In the genomic region with DNA sequence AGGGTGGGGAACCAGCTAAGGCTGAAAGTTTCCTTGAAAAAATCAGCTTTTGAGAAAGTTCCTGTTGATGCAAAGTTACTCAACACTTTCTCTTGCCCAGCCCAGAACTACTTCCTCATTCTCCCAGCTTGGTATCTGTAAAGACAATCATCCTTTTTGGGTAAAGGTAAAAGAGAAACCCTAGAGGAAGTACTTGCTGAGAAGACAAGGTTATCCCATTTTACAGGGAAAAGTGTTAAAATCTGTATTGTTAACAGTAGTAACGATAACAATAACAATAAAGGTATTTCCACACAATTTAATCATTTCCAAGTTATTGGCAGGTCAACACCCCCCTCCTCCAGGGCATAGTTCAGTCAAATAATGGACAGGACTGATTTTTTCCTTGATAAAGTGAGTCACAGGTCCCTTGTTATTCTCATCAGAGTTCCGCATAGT, we compare ENCODE assay signal across 15 cellular contexts. TPM values are rescaled to one million over a fixed set of nuclear protein-coding genes. Genes with fewer than 3 reads are reported as not detected.
A peak's percentile ranks its signal among the peaks of the same experiment; 100 is the strongest.
DNase-seq lines count a peak whose midpoint lies in the region; ATAC-seq and TF ChIP-seq lines count a peak whose summit lies in the region.
"Had no signal": no experiment of that assay in that cellular context is flagged by ENCODE, and none has a peak within 500 bp of the region (broad histone marks: within the 10 kb centered on the region; RNA-seq: fewer than 3 reads in every experiment).

No MANE protein-coding gene starts in this region.

- no peak for ATAC-seq in HCT116
- ATAC-seq in central memory CD8-positive, alpha-beta T cell (replicated peaks; ENCODE audit: extremely low read depth, poor library complexity, severe bottlenecking) = peak; percentile 31
- ATAC-seq in HG03378 (IDR thresholded peaks at IDR 0.05; ENCODE audit: unreplicated experiment) = no peak

- H3K4me2 ChIP-seq in HCT116 (ENCODE audit: low read length) (peak overlapping the region; percentile 44), OCI-LY1 (ENCODE audit: low read length) (peak overlapping the region; percentile 60)

- H3K4me3 ChIP-seq in HCT116 (replicated peaks in 1 of 2; ENCODE audit: low read depth in 1 of 2, low read length in 2 of 2) (no peak overlapping the region), OCI-LY1 (ENCODE audit: low read depth, low read length, poor library complexity, severe bottlenecking) (peak overlapping the region; percentile 53)
- H3K4me3 ChIP-seq: cardiac muscle cell had no signal

- no peaks in the 10 kb centered on the region for H3K9me3 ChIP-seq in HCT116 (ENCODE audit: control insufficient read depth in 1 of 2, insufficient read depth in 1 of 2, low read depth in 1 of 2, low read length in 2 of 2)
- no peaks in the 10 kb centered on the region for H3K9me3 ChIP-seq in OCI-LY1 (ENCODE audit: low read length)

- no peak for TF ChIP-seq CTCF in HCT116 (IDR thresholded peaks at IDR 0.05 in 2 of 3, conservative IDR thresholded peaks at IDR 0.05 in 1 of 3; ENCODE audit: borderline replicate concordance in 1 of 3, insufficient read depth in 1 of 3, low read depth in 2 of 3, low read length in 2 of 3)
- TF ChIP-seq CTCF in OCI-LY1 (IDR thresholded peaks at IDR 0.05; ENCODE audit: low read length) = no peak

- H2AFZ ChIP-seq in HCT116 (ENCODE audit: low read depth, low read length, poor library complexity, severe bottlenecking) (no peak overlapping the region), OCI-LY1 (ENCODE audit: low read length) (no peak overlapping the region)

- peaks cover 17% of the 10 kb centered on the region for H3K4me1 Mint-ChIP-seq in central memory CD8-positive, alpha-beta T cell

- H3K27ac ChIP-seq in HCT116 (ENCODE audit: low read depth, low read length) (no peak overlapping the region), OCI-LY1 (ENCODE audit: low read depth, low read length, poor library complexity, severe bottlenecking) (peak overlapping the region; percentile 70)
- H3K27ac ChIP-seq: cardiac muscle cell had no signal

- no TSS peak for BruUV-seq in HCT116 (replicated peaks; lab: Mats Ljungman, UMichigan)

- RAD21 ChIA-PET in HCT116 (lab: Charles Lee; ENCODE audit: low non-redundant PET in 1 of 2, low total read pairs in 2 of 2, uncharacterized antibody in 2 of 2, unreplicated experiment in 2 of 2) = no interaction called here

- POLR2A ChIA-PET in HCT116 (lab: Charles Lee) = no interaction called here

- H3K9ac ChIP-seq in HCT116 (ENCODE audit: low read length) = no peak overlapping the region
- H3K9ac ChIP-seq in OCI-LY1 (ENCODE audit: low read length) = peak overlapping the region; percentile 23; the same call in 1 of the 2 replicates

- intact Hi-C loops in HCT116 (cut with micrococcal nuclease) = no loop called here

- CTCF ChIA-PET in HCT116 (lab: Charles Lee) = no interaction called here

- no peaks in the 10 kb centered on the region for H3F3A ChIP-seq in OCI-LY1 (ENCODE audit: insufficient read depth, low read length)

- H3K9me3 Mint-ChIP-seq in central memory CD8-positive, alpha-beta T cell = no peaks in the 10 kb centered on the region
- H3K9me3 Mint-ChIP-seq: activated CD4-positive, alpha-beta T cell treated with anti-CD3 and anti-CD28 coated beads, Interleukin-2, amount 10 ng/mL, durations not matched to agents 7 days and 5 days; activated T-cell treated with anti-CD3 and anti-CD28 coated beads, Interleukin-2, amount 50 U/mL, for 24 hours; nephron; T-helper 1 cell treated with Interleukin-12 subunit alpha and Interleukin-12 subunit beta and Interleukin-4 antibody, amounts not matched to agents 30 μg/mL and 1 μg/mL, for 36 hours had no signal

- DNase-seq in AML-193 (lab: John Stamatoyannopoulos, UW) (peak; percentile 85 to 93), HCT116 (ENCODE audit: low read depth, low spot score) (no peak), ecto neural progenitor cell (ENCODE audit: low spot score) (no peak), NCI-H2196 (lab: John Stamatoyannopoulos, UW; ENCODE audit: unreplicated experiment) (no peak)
- no peak for DNase-seq in central memory CD8-positive, alpha-beta T cell (ENCODE audit: low spot score in 2 of 2)
- DNase-seq in central memory CD4-positive, alpha-beta T cell = no peak
- DNase-seq: activated CD4-positive, alpha-beta T cell treated with anti-CD3 and anti-CD28 coated beads, Interleukin-2, amount 10 ng/mL, durations not matched to agents 7 days and 5 days; activated T-cell treated with anti-CD3 and anti-CD28 coated beads, Interleukin-2, amount 50 U/mL, for 24 hours; foreskin fibroblast; NCI-H1105 treated with DMSO at 0.1 percent for 48 hours had no signal

- no peaks in the 10 kb centered on the region for H3K79me2 ChIP-seq in HCT116 (ENCODE audit: insufficient read depth, low read length)
- H3K79me2 ChIP-seq in OCI-LY1 (ENCODE audit: insufficient read depth, low read length) = peaks cover 70% of the 10 kb centered on the region

- H3K4me1 ChIP-seq in HCT116 (ENCODE audit: control insufficient read depth in 1 of 2, insufficient read depth in 2 of 2, low read length in 2 of 2) (peaks cover 14 to 37% of the 10 kb centered on the region in 2 experiments; a peak in 3 of 4 replicates), OCI-LY1 (ENCODE audit: insufficient read depth, low read length, severe bottlenecking) (peaks cover 50% of the 10 kb centered on the region)

- H4K20me1 ChIP-seq in HCT116 (ENCODE audit: insufficient read depth) (no peaks in the 10 kb centered on the region), OCI-LY1 (ENCODE audit: insufficient read depth, low read length) (0 out of 2 replicates have a peak, but pooled peaks cover 3% of the 10 kb centered on the region)

- H3K27me3 Mint-ChIP-seq in central memory CD8-positive, alpha-beta T cell = peaks cover 53% of the 10 kb centered on the region

- H3K4me3 Mint-ChIP-seq in central memory CD8-positive, alpha-beta T cell = no peak overlapping the region
- H3K4me3 Mint-ChIP-seq: activated T-cell treated with anti-CD3 and anti-CD28 coated beads, Interleukin-2, amount 50 U/mL, for 24 hours had no signal

- H3K27ac Mint-ChIP-seq in central memory CD8-positive, alpha-beta T cell (ENCODE audit: low read depth) = no peak overlapping the region
- H3K27ac Mint-ChIP-seq: activated T-cell treated with anti-CD3 and anti-CD28 coated beads, Interleukin-2, amount 50 U/mL, for 24 hours; nephron; T-helper 1 cell treated with Interleukin-12 subunit alpha and Interleukin-12 subunit beta and Interleukin-4 antibody, amounts not matched to agents 30 μg/mL and 1 μg/mL, for 36 hours had no signal

- TF ChIP-seq RAD21 in HCT116 (IDR thresholded peaks at IDR 0.05; ENCODE audit: low read depth) = no peak

- H3K36me3 ChIP-seq in HCT116 (ENCODE audit: control insufficient read depth in 1 of 2, insufficient read depth in 2 of 2, low read length in 2 of 2) = no peaks in the 10 kb centered on the region
- peaks cover 71% of the 10 kb centered on the region for H3K36me3 ChIP-seq in OCI-LY1 (ENCODE audit: insufficient read depth, low read length)
- H3K36me3 ChIP-seq: cardiac muscle cell had no signal

- H3K27me3 ChIP-seq in HCT116 (ENCODE audit: insufficient read depth, low read length) (peaks cover 28% of the 10 kb centered on the region), OCI-LY1 (ENCODE audit: insufficient read depth, low read length) (no peaks in the 10 kb centered on the region)

- no peak for TF ChIP-seq POLR2A in HCT116 (IDR thresholded peaks at IDR 0.05; ENCODE audit: borderline replicate concordance, extremely low read depth, insufficient read depth, insufficient read length)

- H3K9me2 ChIP-seq in HCT116 (ENCODE audit: insufficient read depth) (no peaks in the 10 kb centered on the region), OCI-LY1 (ENCODE audit: low read depth, low read length) (no peaks in the 10 kb centered on the region)

- H3K36me3 Mint-ChIP-seq in central memory CD8-positive, alpha-beta T cell (ENCODE audit: insufficient read depth) = no peaks in the 10 kb centered on the region

TF ChIP-seq in HCT116, 20 proteins besides CTCF, POLR2A, EP300 and RAD21 (continues in another document):
- TF ChIP-seq ELF1 (IDR thresholded peaks at IDR 0.05; ENCODE audit: borderline replicate concordance, low read depth) (no peak), TCF7L2 (IDR thresholded peaks at IDR 0.05; ENCODE audit: borderline replicate concordance, extremely low read depth, insufficient read depth, insufficient read length) (no peak), CEBPB (IDR thresholded peaks at IDR 0.05; ENCODE audit: low read depth) (peak; percentile 59), POLR2AphosphoS5 (IDR thresholded peaks at IDR 0.05; ENCODE audit: low read depth, low read length) (no peak), ZFX (IDR thresholded peaks at IDR 0.05) (no peak), ZNF274 (IDR thresholded peaks at IDR 0.05; ENCODE audit: low read depth, low read length) (no peak), SRF (IDR thresholded peaks at IDR 0.05; ENCODE audit: low read depth) (no peak), EGR1 (IDR thresholded peaks at IDR 0.05; ENCODE audit: low read depth) (no peak)
- TF ChIP-seq, protein P1, sequence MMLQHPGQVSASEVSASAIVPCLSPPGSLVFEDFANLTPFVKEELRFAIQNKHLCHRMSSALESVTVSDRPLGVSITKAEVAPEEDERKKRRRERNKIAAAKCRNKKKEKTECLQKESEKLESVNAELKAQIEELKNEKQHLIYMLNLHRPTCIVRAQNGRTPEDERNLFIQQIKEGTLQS (IDR thresholded peaks at IDR 0.05) = no peak
- TF ChIP-seq, protein P2, sequence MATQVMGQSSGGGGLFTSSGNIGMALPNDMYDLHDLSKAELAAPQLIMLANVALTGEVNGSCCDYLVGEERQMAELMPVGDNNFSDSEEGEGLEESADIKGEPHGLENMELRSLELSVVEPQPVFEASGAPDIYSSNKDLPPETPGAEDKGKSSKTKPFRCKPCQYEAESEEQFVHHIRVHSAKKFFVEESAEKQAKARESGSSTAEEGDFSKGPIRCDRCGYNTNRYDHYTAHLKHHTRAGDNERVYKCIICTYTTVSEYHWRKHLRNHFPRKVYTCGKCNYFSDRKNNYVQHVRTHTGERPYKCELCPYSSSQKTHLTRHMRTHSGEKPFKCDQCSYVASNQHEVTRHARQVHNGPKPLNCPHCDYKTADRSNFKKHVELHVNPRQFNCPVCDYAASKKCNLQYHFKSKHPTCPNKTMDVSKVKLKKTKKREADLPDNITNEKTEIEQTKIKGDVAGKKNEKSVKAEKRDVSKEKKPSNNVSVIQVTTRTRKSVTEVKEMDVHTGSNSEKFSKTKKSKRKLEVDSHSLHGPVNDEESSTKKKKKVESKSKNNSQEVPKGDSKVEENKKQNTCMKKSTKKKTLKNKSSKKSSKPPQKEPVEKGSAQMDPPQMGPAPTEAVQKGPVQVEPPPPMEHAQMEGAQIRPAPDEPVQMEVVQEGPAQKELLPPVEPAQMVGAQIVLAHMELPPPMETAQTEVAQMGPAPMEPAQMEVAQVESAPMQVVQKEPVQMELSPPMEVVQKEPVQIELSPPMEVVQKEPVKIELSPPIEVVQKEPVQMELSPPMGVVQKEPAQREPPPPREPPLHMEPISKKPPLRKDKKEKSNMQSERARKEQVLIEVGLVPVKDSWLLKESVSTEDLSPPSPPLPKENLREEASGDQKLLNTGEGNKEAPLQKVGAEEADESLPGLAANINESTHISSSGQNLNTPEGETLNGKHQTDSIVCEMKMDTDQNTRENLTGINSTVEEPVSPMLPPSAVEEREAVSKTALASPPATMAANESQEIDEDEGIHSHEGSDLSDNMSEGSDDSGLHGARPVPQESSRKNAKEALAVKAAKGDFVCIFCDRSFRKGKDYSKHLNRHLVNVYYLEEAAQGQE (IDR thresholded peaks at IDR 0.05; ENCODE audit: low read depth) = no peak

RNA-seq across cellular contexts. Expression of a gene that starts 2.4 kb away (rescaled TPM):
- total RNA-seq in HCT116 (2021; ENCODE audit: unreplicated experiment) = 6.1 TPM
- 7.5 and 9.9 TPM in 2 replicates for polyA plus RNA-seq in HCT116 (2012)

Comparison
In these comparisons a context has a peak if more than half of its experiments do, and no peak if none do; other contexts are left out.
1. DNase-seq: peak in AML-193 (2 of 2); none in HCT116 (single experiment), central memory CD8-positive, alpha-beta T cell (0 of 2), central memory CD4-positive, alpha-beta T cell (single experiment), ecto neural progenitor cell (single experiment) and NCI-H2196 (single experiment).